ENCODE assay signal across 9 cellular contexts in the genomic region with DNA sequence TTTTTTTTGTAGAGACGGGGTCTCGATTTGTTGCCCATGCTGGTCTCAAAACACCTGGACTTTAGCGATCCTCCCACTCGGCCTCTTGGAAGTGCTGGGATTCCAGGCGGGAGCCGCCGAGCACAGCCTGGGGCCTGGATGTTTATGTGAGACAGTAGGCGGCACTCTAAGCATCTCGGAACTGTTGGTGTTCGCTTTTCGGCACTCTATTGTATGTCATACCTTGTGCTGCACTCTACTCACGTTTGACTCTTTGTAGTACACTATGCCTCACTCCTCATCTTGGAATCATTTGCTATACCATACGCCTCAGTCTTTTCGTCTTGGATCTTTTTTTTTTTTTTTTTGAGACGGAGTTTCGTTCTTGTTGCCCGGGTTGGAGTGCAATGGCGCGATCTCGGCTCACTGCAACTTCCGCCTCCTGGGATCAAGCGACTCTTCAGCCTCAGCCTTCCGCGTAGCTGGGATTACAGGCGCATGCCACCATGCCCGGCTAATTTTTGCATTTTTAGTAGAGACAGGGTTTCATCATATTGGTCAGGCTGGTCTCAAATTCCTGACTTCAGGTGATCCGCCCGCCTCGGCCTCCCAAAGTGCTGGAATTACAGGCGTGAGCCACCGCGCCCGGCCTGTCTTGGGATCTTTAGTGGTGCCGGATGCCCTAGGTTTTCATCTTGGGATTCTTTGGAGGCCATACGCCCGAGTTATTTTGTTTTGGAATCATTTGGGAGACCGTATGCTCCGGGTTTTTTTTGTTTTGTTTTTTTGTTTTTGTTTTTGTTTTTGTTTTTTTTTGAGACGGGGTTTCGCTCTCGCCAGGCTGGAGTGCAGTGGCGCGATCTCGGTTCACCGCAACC. TPM values are rescaled to one million over a fixed set of nuclear protein-coding genes. Genes with fewer than 3 reads are reported as not detected.
DNase-seq lines count a peak whose midpoint lies in the region; ATAC-seq and TF ChIP-seq lines count a peak whose summit lies in the region.
"Had no signal": no experiment of that assay in that cellular context is flagged by ENCODE, and none has a peak within 500 bp of the region (broad histone marks: within the 10 kb centered on the region; RNA-seq: fewer than 3 reads in every experiment).

No MANE protein-coding gene starts in this region.

- ATAC-seq in HG03064 (IDR thresholded peaks at IDR 0.05; ENCODE audit: low read depth, unreplicated experiment) (peak; percentile 45), body of pancreas (peak; percentile 52), naive B cell (ENCODE audit: low read depth in 2 of 2) (no peak)

- DNase-seq in ELF-1 (ENCODE audit: low read depth, low spot score) (peak; percentile 75), body of pancreas (peak in 3 of 4 donors; percentile 23 to 43 (median 34)), naive B cell (no peak), NCI-H345 (lab: John Stamatoyannopoulos, UW) (no peak), SKM-1 treated with dmso at 0.1 percent for 144 hours (lab: John Stamatoyannopoulos, UW; ENCODE audit: unreplicated experiment) (no peak), MG63 (no peak), activated gamma-delta T cell treated with Interleukin-2 at 50 U/mL for 16 hours (no peak)

- peaks cover 0 to 25% (median 9%) of the 10 kb centered on the region in 7 donors for H3K9me3 Mint-ChIP-seq in naive B cell

- WGBS in body of pancreas, 2 donors, result 41 to 50% methylated on average over 44 to 45 of the region's 45 CpGs

- peak overlapping the region in 1 of 2 donors; percentile 15 for H3K4me3 ChIP-seq in body of pancreas
- no peak overlapping the region for H3K4me3 ChIP-seq in MG63

- no peaks in the 10 kb centered on the region for H3K4me1 ChIP-seq in body of pancreas

- H3K27me3 ChIP-seq in body of pancreas (peaks cover 0 to 4% of the 10 kb centered on the region in 2 donors), MG63 (no peaks in the 10 kb centered on the region)

- no peaks in the 10 kb centered on the region for H3K36me3 ChIP-seq in body of pancreas (replicated peaks in 1 of 2; ENCODE audit: insufficient read depth in 1 of 2, low read depth in 2 of 2)
- H3K36me3 ChIP-seq in MG63, result no peaks in the 10 kb centered on the region

- TF ChIP-seq POLR2A in body of pancreas (IDR thresholded peaks at IDR 0.05), result no peak

- no peaks in the 10 kb centered on the region for H3K36me3 Mint-ChIP-seq in naive B cell

- no peak overlapping the region for H3K27ac ChIP-seq in body of pancreas
- H3K27ac ChIP-seq: VCaP had no signal

- H3K27me3 Mint-ChIP-seq in naive B cell, result peaks cover 32 to 50% (median 43%) of the 10 kb centered on the region in 3 donors

- intact Hi-C loops in body of pancreas (cut with DNase I), result no loop called here

- H3K4me1 Mint-ChIP-seq in naive B cell, result peaks cover 14 to 34% (median 31%) of the 10 kb centered on the region in 3 donors

- H3K27ac Mint-ChIP-seq in naive B cell, result peak overlapping the region in 3 of 6 donors; percentile 62 to 71 (median 63)

- no peaks in the 10 kb centered on the region for H3K9me3 ChIP-seq in body of pancreas
- no peaks in the 10 kb centered on the region; the same call in 1 of the 2 replicates for H3K9me3 ChIP-seq in MG63

- peak overlapping the region; percentile 57 to 91 (median 80) for H3K4me3 Mint-ChIP-seq in naive B cell

- TF ChIP-seq CTCF in body of pancreas (IDR thresholded peaks at IDR 0.05), result peak in 2 of 7 experiments; percentile 22 to 23

RNA-seq across cellular contexts. Expression of a gene that starts 24.2 kb away (rescaled TPM):
- 10 to 100 TPM; 13.2 to 13.5 TPM for total RNA-seq in body of pancreas
- polyA plus RNA-seq in naive B cell (ENCODE audit: low read depth in 6 of 6), result 1 to 10 TPM; 3.3 to 6.5 (median 3.7) TPM
- 4.1 and 9.6 TPM in 2 replicates for total RNA-seq in MG63 (2014; rRNA removed; shearing (Covaris generic); ENCODE audit: low replicate concordance)

Comparison
In these comparisons a context has a peak if more than half of its experiments do, and no peak if none do; other contexts are left out.
1. DNase-seq: peak in ELF-1 (single experiment) and body of pancreas (3 of 4); none in naive B cell (single experiment), NCI-H345 (single experiment), SKM-1 treated with dmso at 0.1 percent for 144 hours (single experiment), MG63 (single experiment) and activated gamma-delta T cell treated with Interleukin-2 at 50 U/mL for 16 hours (single experiment).
2. ATAC-seq: peak in HG03064 (single experiment) and body of pancreas (single experiment); none in naive B cell (0 of 2).